ENCODE assay signal across 10 cellular contexts in genomic region chr11:108220721-108221346, GRCh38. TPM values are rescaled to one million over a fixed set of nuclear protein-coding genes. Genes with fewer than 3 reads are reported as not detected.
DNase-seq lines count a peak whose midpoint lies in the region; ATAC-seq and TF ChIP-seq lines count a peak whose summit lies in the region.
"Had no signal": no experiment of that assay in that cellular context is flagged by ENCODE, and none has a peak within 500 bp of the region (broad histone marks: within the 10 kb centered on the region; RNA-seq: fewer than 3 reads in every experiment).

No MANE protein-coding gene starts in this region.

- H2AFZ ChIP-seq in smooth muscle cell (ENCODE audit: low read depth) = peak overlapping the region; percentile 89

- peaks cover 83% of the 10 kb centered on the region for H3K79me2 ChIP-seq in smooth muscle cell (ENCODE audit: low read depth)

- 46% methylated on average over 5 of the region's 5 CpGs for WGBS in smooth muscle cell (ENCODE audit: low lambda C conversion rate)

- H4K20me1 ChIP-seq in smooth muscle cell (ENCODE audit: low read depth) = peaks cover 41% of the 10 kb centered on the region

- H3K4me1 ChIP-seq in SJCRH30 (no peaks in the 10 kb centered on the region), smooth muscle cell (ENCODE audit: low read depth) (peaks cover 23% of the 10 kb centered on the region)

- H3F3A ChIP-seq in smooth muscle cell (ENCODE audit: low read depth) = peaks cover 7% of the 10 kb centered on the region

- TF ChIP-seq CTCF in GM13977 (IDR thresholded peaks at IDR 0.05; ENCODE audit: extremely low read depth, insufficient read depth, missing control alignments) (peak; percentile 36), foreskin fibroblast (IDR thresholded peaks at IDR 0.05; ENCODE audit: low read depth, low read length) (no peak), smooth muscle cell (IDR thresholded peaks at IDR 0.05; ENCODE audit: borderline replicate concordance, insufficient read depth, poor library complexity, severe bottlenecking) (no peak)

- H3K9ac ChIP-seq in smooth muscle cell (ENCODE audit: low read depth) = peak overlapping the region; percentile 93

- no peak for DNase-seq in GM13977 (ENCODE audit: low spot score)
- peak in 1 of 2 experiments; percentile 5 for DNase-seq in SJCRH30
- peak in 1 of 2 donors; percentile 27 for DNase-seq in foreskin fibroblast
- no peak for DNase-seq in smooth muscle cell (lab: John Stamatoyannopoulos, UW; ENCODE audit: unreplicated experiment)
- no peak for DNase-seq in GM19238 (ENCODE audit: insufficient read length, low spot score)
- no peak for DNase-seq in activated CD4-positive, alpha-beta T cell treated with anti-CD3 and anti-CD28 coated beads, Interleukin-2, amount 50 U/mL, for 1 hour
- DNase-seq in UCSD-AML1 (lab: John Stamatoyannopoulos, UW; ENCODE audit: unreplicated experiment) = no peak
- DNase-seq: activated naive CD8-positive, alpha-beta T cell treated with anti-CD3 and anti-CD28 coated beads, Interleukin-2, amount 10 ng/mL, durations not matched to agents 7 days and 5 days; NK-92 treated with Interleukin-12 subunit alpha and Interleukin-12 subunit beta, amount 100 ng/mL, for 24 hours had no signal

- in situ Hi-C loops in GM13977 (cut with MboI; ENCODE audit: low pct_unique_long_range_greater_than_20kb, low sequenced_read_pairs, unreplicated experiment) = no loop called here

- H3K27me3 ChIP-seq in SJCRH30 = no peaks in the 10 kb centered on the region
- no peaks in the 10 kb centered on the region for H3K27me3 ChIP-seq in smooth muscle cell (ENCODE audit: low read depth)

- H3K27ac ChIP-seq in SJCRH30 (no peak overlapping the region), smooth muscle cell (ENCODE audit: low read depth) (peak overlapping the region; percentile 95)

- H3K9me3 ChIP-seq in SJCRH30 (replicated peaks) (no peaks in the 10 kb centered on the region), smooth muscle cell (replicated peaks; ENCODE audit: low read depth) (no peaks in the 10 kb centered on the region)

- H3K4me3 ChIP-seq in SJCRH30 = peak overlapping the region; percentile 71
- peak overlapping the region; percentile 87 to 88 for H3K4me3 ChIP-seq in foreskin fibroblast (ENCODE audit: low read depth in 1 of 2, low read length in 2 of 2)
- peak overlapping the region; percentile 82 for H3K4me3 ChIP-seq in smooth muscle cell

- no peak for ATAC-seq in GM18909 (IDR thresholded peaks at IDR 0.05; ENCODE audit: poor library complexity, unreplicated experiment)

- H3K36me3 ChIP-seq in SJCRH30 (peaks cover 3% of the 10 kb centered on the region), smooth muscle cell (ENCODE audit: low read depth) (no peaks in the 10 kb centered on the region)

- peak overlapping the region; percentile 92 for H3K4me2 ChIP-seq in smooth muscle cell

RNA-seq across cellular contexts. Expression of gene NPAT, which starts 1.6 kb away (rescaled TPM):
- 22.9 and 29.6 TPM in 2 replicates for total RNA-seq in SJCRH30 (2014; rRNA removed; shearing (Covaris generic))
- total RNA-seq in smooth muscle cell = 21.5 and 26.7 TPM in 2 replicates
- polyA plus RNA-seq in smooth muscle cell = 6.2 and 8.6 TPM in 2 replicates

RNA-seq across cellular contexts. Expression of gene ATM, which starts 2.0 kb away (rescaled TPM):
- total RNA-seq in SJCRH30 (2014; rRNA removed; shearing (Covaris generic)) = 29.9 and 37.0 TPM in 2 replicates
- 56.4 and 64.6 TPM in 2 replicates for total RNA-seq in smooth muscle cell
- polyA plus RNA-seq in smooth muscle cell = 7.6 and 17.5 TPM in 2 replicates
